In genomic region chr20:59508729-59509128, GRCh38 we compare ENCODE assay signal across 29 cellular contexts.
"Had no signal": no experiment of that assay in that cellular context is flagged by ENCODE, and none has a peak within 500 bp of the region (broad histone marks: within the 10 kb centered on the region; RNA-seq: fewer than 3 reads in every experiment).

No MANE protein-coding gene starts in this region.

- H3K9ac ChIP-seq: SK-N-SH had no signal

- H3K9me3 ChIP-seq: ascending aorta, body of pancreas, SJCRH30, SK-N-SH had no signal

- H3K4me1 ChIP-seq: ascending aorta, body of pancreas, SJCRH30 had no signal

- H3K27ac ChIP-seq: ascending aorta, body of pancreas, RWPE1, SJCRH30 had no signal

- FAIRE-seq: bronchial epithelial cell had no signal

- DNase-seq: activated B cell treated with CpG ODN at 0.5 μM for 24 hours; activated CD4-positive, alpha-beta T cell treated with anti-CD3 and anti-CD28 coated beads for 1 hour; activated CD4-positive, alpha-beta T cell treated with anti-CD3 and anti-CD28 coated beads, Interleukin-2, amount 10 ng/mL, durations not matched to agents 24 days and 14 days; activated CD4-positive, alpha-beta T cell treated with anti-CD3 and anti-CD28 coated beads, Interleukin-2, amount 50 U/mL, for 48 hours; activated effector memory CD4-positive, alpha-beta T cell treated with anti-CD3 and anti-CD28 coated beads, Interleukin-2, amount 50 U/mL, for 16 hours; activated naive CD4-positive, alpha-beta T cell treated with Interleukin-2 at 50 U/mL for 16 hours; activated naive CD8-positive, alpha-beta T cell treated with anti-CD3 and anti-CD28 coated beads, Interleukin-2, amount 50 U/mL, for 24 hours; activated T-cell treated with anti-CD3 and anti-CD28 coated beads, Interleukin-2, amount 50 U/mL, for 4 hours; amniotic stem cell; body of pancreas; central memory CD4-positive, alpha-beta T cell; Karpas-422; MM.1S; NCI-H1105; NCI-H1436; NCI-H1694 treated with DMSO at 0.1 percent for 48 hours; NCI-H2029 treated with DMSO at 0.1 percent for 48 hours; NCI-H345; NCI-H510A; NCI-H526 treated with DMSO at 0.1 percent for 48 hours; NCI-H82; Right ventricle myocardium superior; SJCRH30; SK-N-SH had no signal

- ATAC-seq: activated naive CD4-positive, alpha-beta T cell treated with anti-CD3 and anti-CD28 coated beads, Interleukin-2, amount 50 U/mL, for 72 hours; activated naive CD8-positive, alpha-beta T cell treated with anti-CD3 and anti-CD28 coated beads, Interleukin-2, amount 50 U/mL, for 24 hours; activated T-cell treated with anti-CD3 and anti-CD28 coated beads, Interleukin-2, amount 50 U/mL, for 4 hours; body of pancreas; Panc1 had no signal

- H3K27me3 ChIP-seq: ascending aorta, body of pancreas had no signal

- H3K36me3 ChIP-seq: ascending aorta had no signal

- H3K4me3 ChIP-seq: ascending aorta, body of pancreas, SJCRH30 had no signal

- H3K4me2 ChIP-seq: SK-N-SH had no signal
